Comparison of ENCODE assay signal across 9 cellular contexts in the genomic region with DNA sequence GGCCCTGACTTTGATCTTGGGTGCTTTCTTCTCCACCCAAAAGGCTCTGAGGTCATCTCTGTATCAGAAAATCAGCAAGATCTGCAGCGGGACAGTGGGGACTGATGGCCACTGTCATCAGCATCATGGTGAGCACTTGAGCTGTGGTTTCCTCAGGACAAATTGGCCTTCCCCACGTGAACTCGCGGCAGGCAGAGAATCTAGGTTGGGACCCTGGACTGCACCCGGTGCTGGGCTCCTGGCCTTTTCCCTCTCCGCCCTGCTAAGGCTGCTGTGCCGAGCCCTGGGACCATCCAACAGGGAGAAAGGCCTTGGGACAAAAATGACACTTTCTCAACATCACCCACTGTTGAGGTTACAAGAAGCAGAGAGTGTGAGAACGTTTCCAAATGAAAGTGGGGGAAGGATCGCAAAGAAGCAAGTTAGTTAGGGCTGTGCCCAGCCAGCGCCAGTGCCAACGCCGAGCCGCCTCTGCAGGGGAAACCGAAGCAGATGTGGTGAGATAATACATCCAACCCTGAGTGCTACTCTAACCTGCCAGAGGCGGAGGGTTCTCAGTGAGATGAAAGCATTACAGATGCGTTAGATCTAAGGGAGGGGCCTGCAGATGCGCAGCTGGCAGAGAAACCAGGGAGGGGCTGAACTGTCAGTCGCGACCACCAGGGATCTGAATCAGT. TPM values are rescaled to one million over a fixed set of nuclear protein-coding genes. Genes with fewer than 3 reads are reported as not detected.
DNase-seq lines count a peak whose midpoint lies in the region; ATAC-seq and FAIRE-seq lines count a peak whose summit lies in the region.
"Had no signal": no experiment of that assay in that cellular context is flagged by ENCODE, and none has a peak within 500 bp of the region (broad histone marks: within the 10 kb centered on the region; RNA-seq: fewer than 3 reads in every experiment).

No MANE protein-coding gene starts in this region.

- H4K20me1 ChIP-seq in Karpas-422 (ENCODE audit: insufficient read depth, low read depth, low read length) = no peaks in the 10 kb centered on the region

- H3K9ac ChIP-seq in Karpas-422 (ENCODE audit: low read length) = peak overlapping the region; percentile 68

- H3K4me2 ChIP-seq in Karpas-422 (ENCODE audit: low read depth, low read length, poor library complexity, severe bottlenecking) = peak overlapping the region; percentile 82

- DNase-seq in CD8-positive, alpha-beta memory T cell = peak in 3 of 5 donors; percentile 57 to 87 (median 68)
- DNase-seq in Karpas-422 (peak; percentile 75), frontal cortex (ENCODE audit: low spot score in 2 of 2) (no peak), UCSD-AML1 (lab: John Stamatoyannopoulos, UW; ENCODE audit: unreplicated experiment) (no peak), AG20443 (ENCODE audit: low spot score) (no peak)
- DNase-seq in activated T-cell treated with anti-CD3 and anti-CD28 coated beads, Interleukin-2, amount 50 U/mL, for 24 hours = peak; percentile 36
- DNase-seq in stimulated activated CD4-positive, alpha-beta T cell treated with anti-CD3 and anti-CD28 coated beads, Interleukin-15, amount 100 ng/mL, for 24 hours = peak; percentile 74

- no peaks in the 10 kb centered on the region for H3K9me3 ChIP-seq in CD8-positive, alpha-beta memory T cell (ENCODE audit: low read length)
- no peaks in the 10 kb centered on the region for H3K9me3 ChIP-seq in Karpas-422 (ENCODE audit: low read length)

- FAIRE-seq in frontal cortex (lab: Jason Lieb, UNC) = no peak
- FAIRE-seq: colon had no signal

- no peak overlapping the region; the same call in 1 of the 2 replicates for H2AFZ ChIP-seq in Karpas-422 (ENCODE audit: low read length)

- peak; percentile 25 for ATAC-seq in GM21447 (IDR thresholded peaks at IDR 0.05; ENCODE audit: unreplicated experiment)

- H3K27me3 Mint-ChIP-seq in CD8-positive, alpha-beta memory T cell = peaks cover 0 to 1% of the 10 kb centered on the region in 2 donors
- H3K27me3 Mint-ChIP-seq in activated T-cell treated with anti-CD3 and anti-CD28 coated beads, Interleukin-2, amount 50 U/mL, for 24 hours = no peaks in the 10 kb centered on the region

- H3K27ac ChIP-seq in CD8-positive, alpha-beta memory T cell (ENCODE audit: low read depth, low read length) = peak overlapping the region; percentile 63
- H3K27ac ChIP-seq in Karpas-422 (ENCODE audit: low read length) = peak overlapping the region; percentile 92

- POLR2A ChIA-PET in CD8-positive, alpha-beta memory T cell (lab: Charles Lee) = interaction anchor here (0.5 to 2.9 kb wide), 7 partner anchors 27 to 338 kb away, joined by 3 to 16 read pairs (median 3); partner anchors contain the start of genes PRDM15 and ZBTB21

- peak overlapping the region; percentile 92 to 100 (median 99) for H3K27ac Mint-ChIP-seq in CD8-positive, alpha-beta memory T cell
- peak overlapping the region; percentile 85 for H3K27ac Mint-ChIP-seq in activated T-cell treated with anti-CD3 and anti-CD28 coated beads, Interleukin-2, amount 50 U/mL, for 24 hours

- no peaks in the 10 kb centered on the region for H3K79me2 ChIP-seq in Karpas-422 (ENCODE audit: low read length)

- no peaks in the 10 kb centered on the region for H3K36me3 ChIP-seq in CD8-positive, alpha-beta memory T cell (ENCODE audit: insufficient read depth, low read length)
- no peaks in the 10 kb centered on the region for H3K36me3 ChIP-seq in Karpas-422 (ENCODE audit: insufficient read depth, low read length)

- no peaks in the 10 kb centered on the region for H3K9me3 Mint-ChIP-seq in CD8-positive, alpha-beta memory T cell
- no peaks in the 10 kb centered on the region for H3K9me3 Mint-ChIP-seq in activated T-cell treated with anti-CD3 and anti-CD28 coated beads, Interleukin-2, amount 50 U/mL, for 24 hours

- peaks cover 38 to 64% (median 54%) of the 10 kb centered on the region in 3 donors for H3K4me1 Mint-ChIP-seq in CD8-positive, alpha-beta memory T cell
- H3K4me1 Mint-ChIP-seq in activated T-cell treated with anti-CD3 and anti-CD28 coated beads, Interleukin-2, amount 50 U/mL, for 24 hours (ENCODE audit: low read depth) = peaks cover 48% of the 10 kb centered on the region

- H3K4me3 Mint-ChIP-seq in CD8-positive, alpha-beta memory T cell = peak overlapping the region; percentile 61 to 94 (median 88)
- H3K4me3 Mint-ChIP-seq in activated T-cell treated with anti-CD3 and anti-CD28 coated beads, Interleukin-2, amount 50 U/mL, for 24 hours = peak overlapping the region; percentile 68

- H3K36me3 Mint-ChIP-seq in CD8-positive, alpha-beta memory T cell = peaks cover 0 to 4% (median 0%) of the 10 kb centered on the region in 3 donors
- no peaks in the 10 kb centered on the region for H3K36me3 Mint-ChIP-seq in activated T-cell treated with anti-CD3 and anti-CD28 coated beads, Interleukin-2, amount 50 U/mL, for 24 hours (ENCODE audit: low read depth)

- peaks cover 43% of the 10 kb centered on the region for H3K4me1 ChIP-seq in CD8-positive, alpha-beta memory T cell (ENCODE audit: insufficient read depth, low read length)
- H3K4me1 ChIP-seq in Karpas-422 (ENCODE audit: low read length) = peaks cover 54% of the 10 kb centered on the region

- H3K9me2 ChIP-seq in Karpas-422 (replicated peaks; ENCODE audit: insufficient read depth, low read length) = no peaks in the 10 kb centered on the region

- CTCF ChIA-PET in CD8-positive, alpha-beta memory T cell (lab: Charles Lee) = interaction anchor here (0.6 to 2.6 kb wide), 4 partner anchors 21 to 56 kb away, joined by 3 to 13 read pairs (median 10); no protein-coding TSS in a partner anchor

- peak overlapping the region; percentile 84 for H3K4me3 ChIP-seq in CD8-positive, alpha-beta memory T cell (ENCODE audit: low read length)
- no peak overlapping the region; the same call in 1 of the 2 replicates for H3K4me3 ChIP-seq in Karpas-422 (ENCODE audit: low read length)

- no peaks in the 10 kb centered on the region for H3K27me3 ChIP-seq in CD8-positive, alpha-beta memory T cell (ENCODE audit: insufficient read depth, low read length, poor library complexity, severe bottlenecking)
- no peaks in the 10 kb centered on the region for H3K27me3 ChIP-seq in Karpas-422 (ENCODE audit: low read length)

RNA-seq across cellular contexts. Expression of gene UMODL1, which starts 9.1 kb away (rescaled TPM):
- total RNA-seq in CD8-positive, alpha-beta memory T cell = under 1 TPM in 1 of 2 experiments, not detected in 1; 0.07 TPM
- polyA plus RNA-seq in CD8-positive, alpha-beta memory T cell = not detected
- total RNA-seq in Karpas-422 (2014; rRNA removed; shearing (Covaris generic); ENCODE audit: low replicate concordance) = 2.3 and 2.5 TPM in 2 replicates
- total RNA-seq in frontal cortex = not detected

RNA-seq across cellular contexts. Expression of gene ZBTB21, which starts 51.8 kb away (rescaled TPM):
- total RNA-seq in CD8-positive, alpha-beta memory T cell = 10 to 100 TPM; 39.0 to 43.6 TPM
- polyA plus RNA-seq in CD8-positive, alpha-beta memory T cell = 5.9 TPM
- total RNA-seq in Karpas-422 (2014; rRNA removed; shearing (Covaris generic); ENCODE audit: low replicate concordance) = 1.2 and 2.8 TPM in 2 replicates
- 11.8 TPM for total RNA-seq in frontal cortex

Comparison
In these comparisons a context has a peak if more than half of its experiments do, and no peak if none do; other contexts are left out.
1. DNase-seq: peak in CD8-positive, alpha-beta memory T cell (3 of 5), Karpas-422 (single experiment), activated T-cell treated with anti-CD3 and anti-CD28 coated beads, Interleukin-2, amount 50 U/mL, for 24 hours (single experiment) and stimulated activated CD4-positive, alpha-beta T cell treated with anti-CD3 and anti-CD28 coated beads, Interleukin-15, amount 100 ng/mL, for 24 hours (single experiment); none in frontal cortex (0 of 2), UCSD-AML1 (single experiment) and AG20443 (single experiment).